Comparison of ENCODE assay signal across 1 cellular context in the genomic region with DNA sequence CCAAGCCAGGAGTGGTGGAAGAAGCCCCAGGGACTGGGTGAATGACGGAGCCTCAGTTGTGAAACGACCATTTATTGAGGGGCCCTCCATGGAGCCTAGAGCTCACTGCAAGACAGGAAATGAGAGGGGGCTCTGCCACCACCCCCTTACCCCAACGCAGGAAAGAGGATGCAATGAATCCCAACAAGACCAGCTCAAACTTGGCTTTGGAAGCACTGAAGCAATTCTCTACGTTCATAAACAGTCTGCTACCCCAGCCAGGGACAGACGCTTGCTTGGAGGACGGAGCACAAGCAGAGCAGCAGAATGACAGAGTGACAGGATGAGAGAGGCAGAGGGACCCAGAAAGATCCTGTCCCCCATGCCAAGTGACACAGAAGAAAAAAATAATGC.
TF ChIP-seq lines count a peak whose summit lies in the region.

No MANE protein-coding gene starts in this region.

TF ChIP-seq in GM12878, 131 proteins besides CTCF, POLR2A, EP300 and RAD21:
- no peak for TF ChIP-seq FOS (IDR thresholded peaks at IDR 0.05; ENCODE audit: borderline replicate concordance, extremely low read depth, insufficient read length)
- TF ChIP-seq, protein P1, sequence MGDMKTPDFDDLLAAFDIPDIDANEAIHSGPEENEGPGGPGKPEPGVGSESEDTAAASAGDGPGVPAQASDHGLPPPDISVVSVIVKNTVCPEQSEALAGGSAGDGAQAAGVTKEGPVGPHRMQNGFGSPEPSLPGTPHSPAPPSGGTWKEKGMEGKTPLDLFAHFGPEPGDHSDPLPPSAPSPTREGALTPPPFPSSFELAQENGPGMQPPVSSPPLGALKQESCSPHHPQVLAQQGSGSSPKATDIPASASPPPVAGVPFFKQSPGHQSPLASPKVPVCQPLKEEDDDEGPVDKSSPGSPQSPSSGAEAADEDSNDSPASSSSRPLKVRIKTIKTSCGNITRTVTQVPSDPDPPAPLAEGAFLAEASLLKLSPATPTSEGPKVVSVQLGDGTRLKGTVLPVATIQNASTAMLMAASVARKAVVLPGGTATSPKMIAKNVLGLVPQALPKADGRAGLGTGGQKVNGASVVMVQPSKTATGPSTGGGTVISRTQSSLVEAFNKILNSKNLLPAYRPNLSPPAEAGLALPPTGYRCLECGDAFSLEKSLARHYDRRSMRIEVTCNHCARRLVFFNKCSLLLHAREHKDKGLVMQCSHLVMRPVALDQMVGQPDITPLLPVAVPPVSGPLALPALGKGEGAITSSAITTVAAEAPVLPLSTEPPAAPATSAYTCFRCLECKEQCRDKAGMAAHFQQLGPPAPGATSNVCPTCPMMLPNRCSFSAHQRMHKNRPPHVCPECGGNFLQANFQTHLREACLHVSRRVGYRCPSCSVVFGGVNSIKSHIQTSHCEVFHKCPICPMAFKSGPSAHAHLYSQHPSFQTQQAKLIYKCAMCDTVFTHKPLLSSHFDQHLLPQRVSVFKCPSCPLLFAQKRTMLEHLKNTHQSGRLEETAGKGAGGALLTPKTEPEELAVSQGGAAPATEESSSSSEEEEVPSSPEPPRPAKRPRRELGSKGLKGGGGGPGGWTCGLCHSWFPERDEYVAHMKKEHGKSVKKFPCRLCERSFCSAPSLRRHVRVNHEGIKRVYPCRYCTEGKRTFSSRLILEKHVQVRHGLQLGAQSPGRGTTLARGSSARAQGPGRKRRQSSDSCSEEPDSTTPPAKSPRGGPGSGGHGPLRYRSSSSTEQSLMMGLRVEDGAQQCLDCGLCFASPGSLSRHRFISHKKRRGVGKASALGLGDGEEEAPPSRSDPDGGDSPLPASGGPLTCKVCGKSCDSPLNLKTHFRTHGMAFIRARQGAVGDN (IDR thresholded peaks at IDR 0.05): no peak
- no peak for TF ChIP-seq RBBP5 (conservative IDR thresholded peaks at IDR 0.05)
- TF ChIP-seq KDM1A (IDR thresholded peaks at IDR 0.05; ENCODE audit: borderline replicate concordance): no peak
- no peak for TF ChIP-seq NR2C1 (IDR thresholded peaks at IDR 0.05)
